In genomic region chr9:90783964-90784363, GRCh38 we compare ENCODE assay signal across 1 cellular context.
TF ChIP-seq lines count a peak whose summit lies in the region.

No MANE protein-coding gene starts in this region.

TF ChIP-seq in WTC11, 78 proteins besides CTCF, POLR2A, EP300 and RAD21 (continued from another document):
- TF ChIP-seq AFF4 (CRISPR knock-in tag; IDR thresholded peaks at IDR 0.05; ENCODE audit: borderline replicate concordance) (no peak), ETV6 (CRISPR knock-in tag; IDR thresholded peaks at IDR 0.05) (no peak), FOXK1 (CRISPR knock-in tag; IDR thresholded peaks at IDR 0.05) (no peak), ARID4B (CRISPR knock-in tag; IDR thresholded peaks at IDR 0.05; ENCODE audit: borderline replicate concordance) (no peak), ZNF396 (CRISPR knock-in tag; IDR thresholded peaks at IDR 0.05; ENCODE audit: borderline replicate concordance) (no peak), JUN (CRISPR knock-in tag; IDR thresholded peaks at IDR 0.05) (no peak), KAT7 (CRISPR knock-in tag; IDR thresholded peaks at IDR 0.05; ENCODE audit: borderline replicate concordance) (no peak), RELA (CRISPR knock-in tag; IDR thresholded peaks at IDR 0.05; ENCODE audit: borderline replicate concordance) (no peak), ZNF532 (CRISPR knock-in tag; IDR thresholded peaks at IDR 0.05; ENCODE audit: borderline replicate concordance) (no peak)
